12 cellular contexts compared by ENCODE assay signal in genomic region chr21:32807717-32808380, GRCh38. TPM values are rescaled to one million over a fixed set of nuclear protein-coding genes. Genes with fewer than 3 reads are reported as not detected.
DNase-seq lines count a peak whose midpoint lies in the region; ATAC-seq, FAIRE-seq and TF ChIP-seq lines count a peak whose summit lies in the region.
"Had no signal": no experiment of that assay in that cellular context is flagged by ENCODE, and none has a peak within 500 bp of the region (broad histone marks: within the 10 kb centered on the region; RNA-seq: fewer than 3 reads in every experiment).

No MANE protein-coding gene starts in this region.

- peaks cover 1% of the 10 kb centered on the region for H3K27me3 ChIP-seq in fibroblast of lung (ENCODE audit: control insufficient read depth, insufficient read depth, low read length)
- H3K27me3 ChIP-seq: SJCRH30 had no signal

- DNase-seq in Daoy (ENCODE audit: low read depth): peak; percentile 69
- DNase-seq in NCI-H446 treated with DMSO at 0.1 percent for 48 hours (lab: John Stamatoyannopoulos, UW): peak; percentile 71
- peak; percentile 23 to 83 for DNase-seq in fibroblast of lung (ENCODE audit: low read depth in 2 of 2)
- no peak for DNase-seq in omental fat pad (ENCODE audit: low spot score)
- DNase-seq in H54 (ENCODE audit: insufficient read length, low spot score): no peak
- no peak for DNase-seq in NAMALWA (ENCODE audit: low spot score)
- DNase-seq in T-helper 9 cell: no peak
- DNase-seq: activated CD8-positive, alpha-beta T cell treated with anti-CD3 and anti-CD28 coated beads for 36 hours; cerebellar nuclear complex; NCI-H187 treated with DMSO at 0.1 percent for 48 hours; SJCRH30 had no signal

- no peak for FAIRE-seq in H54 (lab: Jason Lieb, UNC)

- TF ChIP-seq POLR2A in H54 (IDR thresholded peaks at IDR 0.05; ENCODE audit: low read depth, low read length): no peak

- no peak overlapping the region for H2AFZ ChIP-seq in fibroblast of lung (ENCODE audit: low read length)

- no peaks in the 10 kb centered on the region for H3K79me2 ChIP-seq in fibroblast of lung (ENCODE audit: control insufficient read depth, insufficient read depth, low read length)

- TF ChIP-seq CTCF in fibroblast of lung (conservative IDR thresholded peaks at IDR 0.05 in 1 of 2, IDR thresholded peaks at IDR 0.05 in 1 of 2; ENCODE audit: low read depth in 1 of 2, low read length in 2 of 2): no peak
- TF ChIP-seq CTCF in omental fat pad (IDR thresholded peaks at IDR 0.05): no peak

- no peaks in the 10 kb centered on the region for H3K36me3 ChIP-seq in fibroblast of lung (ENCODE audit: control insufficient read depth, insufficient read depth, low read length)
- H3K36me3 ChIP-seq: SJCRH30 had no signal

- H3K9me3 ChIP-seq in fibroblast of lung (ENCODE audit: control insufficient read depth, insufficient read depth, low read depth, low read length): no peaks in the 10 kb centered on the region
- H3K9me3 ChIP-seq: SJCRH30 had no signal

- no peak overlapping the region for H3K27ac ChIP-seq in fibroblast of lung (ENCODE audit: insufficient read depth, low read length)
- H3K27ac ChIP-seq: SJCRH30 had no signal

- ATAC-seq in omental fat pad (ENCODE audit: low FRiP score): peak; percentile 85
- no peak for ATAC-seq in GM18907 (IDR thresholded peaks at IDR 0.05; ENCODE audit: unreplicated experiment)

- H3K4me3 ChIP-seq in fibroblast of lung (replicated peaks in 1 of 4; ENCODE audit: control extremely low read depth in 1 of 4, insufficient read depth in 1 of 4, low read depth in 3 of 4, low read length in 4 of 4): no peak overlapping the region
- H3K4me3 ChIP-seq: SJCRH30 had no signal

- no peaks in the 10 kb centered on the region for H4K20me1 ChIP-seq in fibroblast of lung (ENCODE audit: control insufficient read depth, extremely low read depth, insufficient read depth, low read length)

- H3K4me2 ChIP-seq in fibroblast of lung (ENCODE audit: extremely low read depth, insufficient read depth, low read length): no peak overlapping the region

- H3K9ac ChIP-seq in fibroblast of lung (ENCODE audit: insufficient read depth, low read length): no peak overlapping the region

- H3K4me1 ChIP-seq in fibroblast of lung (ENCODE audit: control insufficient read depth, extremely low read depth, insufficient read depth, low read length): no peaks in the 10 kb centered on the region
- H3K4me1 ChIP-seq: SJCRH30 had no signal

RNA-seq across cellular contexts. Expression of gene PAXBP1, which starts 36.3 kb away (rescaled TPM):
- 39.9 and 46.1 TPM in 2 replicates for total RNA-seq in Daoy (2014; rRNA removed; shearing (Covaris generic))
- total RNA-seq in fibroblast of lung (21.6 and 22.3 TPM in 2 replicates), omental fat pad (10 to 100 TPM; 27.8 to 56.0 (median 38.3) TPM)
- 11.6 and 12.2 TPM in 2 replicates for polyA plus RNA-seq in fibroblast of lung
- polyA plus RNA-seq in fibroblast of lung (2012): 7.1 and 8.5 TPM in 2 replicates
- 0.51 and 1.8 TPM in 2 replicates for polyA minus RNA-seq in fibroblast of lung (ENCODE audit: low replicate concordance)

Comparison
In these comparisons a context has a peak if more than half of its experiments do, and no peak if none do; other contexts are left out.
1. DNase-seq: peak in Daoy (single experiment), NCI-H446 treated with DMSO at 0.1 percent for 48 hours (single experiment) and fibroblast of lung (2 of 2); none in omental fat pad (single experiment), H54 (single experiment), NAMALWA (single experiment) and T-helper 9 cell (single experiment).